13 cellular contexts compared by ENCODE assay signal in the genomic region with DNA sequence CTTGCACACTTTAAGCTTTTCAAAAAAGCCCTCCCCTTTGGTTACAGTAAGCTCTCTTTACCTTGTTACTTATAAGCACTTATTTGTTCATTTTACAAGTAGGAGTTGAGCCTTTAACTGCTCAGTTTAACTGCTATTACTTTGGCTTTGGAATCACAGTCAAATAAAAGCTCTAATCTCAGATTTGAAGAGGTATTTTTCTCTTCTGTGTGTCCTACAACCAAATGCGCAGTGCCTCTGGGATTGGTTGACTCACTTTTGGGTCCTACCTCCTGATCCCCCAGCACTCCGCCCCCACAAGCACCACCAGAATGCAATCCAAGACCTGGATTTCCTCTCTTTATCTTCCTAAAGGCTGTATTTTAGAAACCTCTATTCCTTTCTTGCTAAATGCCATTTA. TPM values are rescaled to one million over a fixed set of nuclear protein-coding genes. Genes with fewer than 3 reads are reported as not detected.
DNase-seq lines count a peak whose midpoint lies in the region; ATAC-seq and TF ChIP-seq lines count a peak whose summit lies in the region.
"Had no signal": no experiment of that assay in that cellular context is flagged by ENCODE, and none has a peak within 500 bp of the region (broad histone marks: within the 10 kb centered on the region; RNA-seq: fewer than 3 reads in every experiment).

No MANE protein-coding gene starts in this region.

- H3K4me1 ChIP-seq in A673 (ENCODE audit: insufficient read depth, low read length, poor library complexity, severe bottlenecking) (peaks cover 59% of the 10 kb centered on the region), GM23338 (ENCODE audit: insufficient read depth) (peaks cover 19% of the 10 kb centered on the region), breast epithelium (peaks cover 6% of the 10 kb centered on the region in 2 donors)

- no peak overlapping the region for H3K4me2 ChIP-seq in GM23338

- TF ChIP-seq CTCF in A673 (conservative IDR thresholded peaks at IDR 0.05; ENCODE audit: low read depth, low read length), result no peak
- no peak for TF ChIP-seq CTCF in GM23338 (conservative IDR thresholded peaks at IDR 0.05; ENCODE audit: low read depth in 2 of 2)
- no peak for TF ChIP-seq CTCF in breast epithelium (IDR thresholded peaks at IDR 0.05)
- TF ChIP-seq CTCF in natural killer cell (IDR thresholded peaks at IDR 0.05), result no peak
- TF ChIP-seq CTCF in RWPE1 (conservative IDR thresholded peaks at IDR 0.05; ENCODE audit: low read depth), result no peak

- H3K27me3 Mint-ChIP-seq in GM23338 (ENCODE audit: insufficient read depth, low read depth, poor library complexity) (peaks cover 4% of the 10 kb centered on the region), natural killer cell (ENCODE audit: low read depth in 2 of 2) (no peaks in the 10 kb centered on the region)

- H2AFZ ChIP-seq in GM23338, result no peak overlapping the region

- H3K27ac Mint-ChIP-seq in GM23338 (no peak overlapping the region), natural killer cell (peak overlapping the region; percentile 65 to 70)
- H3K27ac Mint-ChIP-seq: endodermal cell had no signal

- no peaks in the 10 kb centered on the region for H3K9me3 Mint-ChIP-seq in GM23338
- no peaks in the 10 kb centered on the region for H3K9me3 Mint-ChIP-seq in natural killer cell
- H3K9me3 Mint-ChIP-seq: endodermal cell had no signal

- H3K36me3 ChIP-seq in A673 (ENCODE audit: insufficient read depth, low read length, poor library complexity, severe bottlenecking), result no peaks in the 10 kb centered on the region
- H3K36me3 ChIP-seq in GM23338 (ENCODE audit: insufficient read depth), result no peaks in the 10 kb centered on the region
- no peaks in the 10 kb centered on the region for H3K36me3 ChIP-seq in breast epithelium

- H3K9me3 ChIP-seq in A673 (ENCODE audit: low read depth, low read length, poor library complexity, severe bottlenecking) (no peaks in the 10 kb centered on the region), breast epithelium (no peaks in the 10 kb centered on the region)

- H3K4me3 ChIP-seq in A673 (ENCODE audit: low read depth, low read length, poor library complexity, severe bottlenecking) (no peak overlapping the region), GM23338 (no peak overlapping the region), breast epithelium (peak overlapping the region; percentile 14 to 96 (median 88))

- no TSS peak for BruUV-seq in A673 (replicated peaks; lab: Mats Ljungman, UMichigan)

- no peaks in the 10 kb centered on the region for H4K20me1 ChIP-seq in GM23338 (replicated peaks; ENCODE audit: insufficient read depth)

- CTCF ChIA-PET in A673 (lab: Charles Lee), result interaction anchor here (1.0 kb wide), 1 partner anchor 163 kb away, joined by 3 read pairs; no protein-coding TSS in a partner anchor
- CTCF ChIA-PET in RWPE1 (lab: Yijun Ruan, JAX), result interaction anchor here (0.6 kb wide), 1 partner anchor 208 kb away, joined by 3 read pairs; no protein-coding TSS in a partner anchor

- H3K27ac ChIP-seq in A673 (ENCODE audit: low read depth, low read length, poor library complexity, severe bottlenecking) (no peak overlapping the region), GM23338 (ENCODE audit: low read depth) (no peak overlapping the region), breast epithelium (peak overlapping the region; percentile 69 to 98), RWPE1 (no peak overlapping the region)

- H3K4me3 Mint-ChIP-seq in GM23338, result peak overlapping the region; percentile 49; the same call in 2 of the 3 replicates
- H3K4me3 Mint-ChIP-seq in natural killer cell, result peak overlapping the region; percentile 58
- H3K4me3 Mint-ChIP-seq: endodermal cell had no signal

- no peaks in the 10 kb centered on the region for H3K36me3 Mint-ChIP-seq in GM23338 (ENCODE audit: low read depth)
- H3K36me3 Mint-ChIP-seq in natural killer cell, result no peaks in the 10 kb centered on the region

- intact Hi-C loops in A673 (cut with micrococcal nuclease; ENCODE audit: unreplicated experiment) (no loop called here), breast epithelium (cut with DNase I; ENCODE audit: low total_unique reads) (no loop called here), natural killer cell (cut with micrococcal nuclease) (no loop called here)

- H3K4me1 Mint-ChIP-seq in GM23338, result peaks cover 19% of the 10 kb centered on the region
- peaks cover 51 to 55% of the 10 kb centered on the region in 2 donors for H3K4me1 Mint-ChIP-seq in natural killer cell

- TF ChIP-seq POLR2A in breast epithelium (IDR thresholded peaks at IDR 0.05), result no peak

- H3F3A ChIP-seq in GM23338 (replicated peaks; ENCODE audit: low read depth), result peaks cover 7% of the 10 kb centered on the region; the same call in 1 of the 2 replicates

- POLR2A ChIA-PET in A673 (lab: Charles Lee; ENCODE audit: low non-redundant PET) (no interaction called here), RWPE1 (lab: Yijun Ruan, JAX; ENCODE audit: low non-redundant PET) (no interaction called here)

- H3K9me2 ChIP-seq in GM23338 (ENCODE audit: insufficient read depth), result no peaks in the 10 kb centered on the region

- ATAC-seq in GM23338 (no peak), natural killer cell (no peak), HG03439 (IDR thresholded peaks at IDR 0.05; ENCODE audit: unreplicated experiment) (no peak)
- ATAC-seq: right cardiac atrium had no signal

- H3K27me3 ChIP-seq in A673 (replicated peaks; ENCODE audit: insufficient read depth, low read depth, low read length, poor library complexity), result no peaks in the 10 kb centered on the region
- H3K27me3 ChIP-seq in GM23338 (ENCODE audit: insufficient read depth), result no peaks in the 10 kb centered on the region
- no peaks in the 10 kb centered on the region for H3K27me3 ChIP-seq in breast epithelium

- peak; percentile 49 for DNase-seq in A673 (ENCODE audit: low spot score)
- DNase-seq in GM23338 (ENCODE audit: low spot score), result peak; percentile 56
- DNase-seq in breast epithelium (ENCODE audit: low spot score in 2 of 2), result no peak
- DNase-seq in natural killer cell, result no peak
- no peak for DNase-seq in RWPE1 (ENCODE audit: low spot score)
- DNase-seq in COLO668 (lab: John Stamatoyannopoulos, UW; ENCODE audit: unreplicated experiment), result no peak
- DNase-seq in activated CD8-positive, alpha-beta memory T cell treated with anti-CD3 and anti-CD28 coated beads, Interleukin-2, amount 50 U/mL, for 4 hours, result no peak
- DNase-seq: endodermal cell, GOT3, kidney, NCI-H1417 treated with DMSO at 0.1 percent for 48 hours, right cardiac atrium had no signal

- H3K79me2 ChIP-seq in GM23338 (replicated peaks; ENCODE audit: insufficient read depth), result peaks cover 13% of the 10 kb centered on the region

TF ChIP-seq in GM23338, 12 proteins besides CTCF, POLR2A, EP300 and RAD21 (continues in another document):
- TF ChIP-seq POLR2AphosphoS5 (IDR thresholded peaks at IDR 0.05; ENCODE audit: low read depth), result no peak
- TF ChIP-seq, protein P1, sequence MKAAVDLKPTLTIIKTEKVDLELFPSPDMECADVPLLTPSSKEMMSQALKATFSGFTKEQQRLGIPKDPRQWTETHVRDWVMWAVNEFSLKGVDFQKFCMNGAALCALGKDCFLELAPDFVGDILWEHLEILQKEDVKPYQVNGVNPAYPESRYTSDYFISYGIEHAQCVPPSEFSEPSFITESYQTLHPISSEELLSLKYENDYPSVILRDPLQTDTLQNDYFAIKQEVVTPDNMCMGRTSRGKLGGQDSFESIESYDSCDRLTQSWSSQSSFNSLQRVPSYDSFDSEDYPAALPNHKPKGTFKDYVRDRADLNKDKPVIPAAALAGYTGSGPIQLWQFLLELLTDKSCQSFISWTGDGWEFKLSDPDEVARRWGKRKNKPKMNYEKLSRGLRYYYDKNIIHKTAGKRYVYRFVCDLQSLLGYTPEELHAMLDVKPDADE (IDR thresholded peaks at IDR 0.05), result no peak
- TF ChIP-seq CREB1 (CRISPR knock-in tag; IDR thresholded peaks at IDR 0.05; ENCODE audit: low read depth), result no peak
- no peak for TF ChIP-seq ZNF331 (CRISPR knock-in tag; IDR thresholded peaks at IDR 0.05; ENCODE audit: low read depth)
- TF ChIP-seq JUNB (IDR thresholded peaks at IDR 0.05; ENCODE audit: unreplicated experiment), result no peak
- TF ChIP-seq NANOG (IDR thresholded peaks at IDR 0.05; ENCODE audit: borderline replicate concordance), result no peak
- TF ChIP-seq STAT1 (IDR thresholded peaks at IDR 0.05; ENCODE audit: unreplicated experiment), result no peak

RNA-seq across cellular contexts. Expression of a gene that starts 2.5 kb away (rescaled TPM):
- total RNA-seq in A673 (2021) (30.1 and 33.5 TPM in 2 replicates), breast epithelium (10 to 100 TPM; 62.6 to 94.7 (median 82.4) TPM), natural killer cell (10 to 100 TPM; 37.3 to 66.6 (median 56.8) TPM)
- 9.3 and 14.8 TPM in 2 replicates for total RNA-seq in GM23338 (2014; rRNA removed; shearing (Covaris generic))
- 15.7 and 17.1 TPM in 2 replicates for polyA plus RNA-seq in GM23338 (2016; fragmentation: Nextera tagmentation; extraction: Ambion mirVana)

RNA-seq across cellular contexts. Expression of a gene that starts 43.8 kb away (rescaled TPM):
- total RNA-seq in A673 (2021) (0.15 and 0.32 TPM in 2 replicates), breast epithelium (1 to 10 TPM; 2.3 to 8.2 (median 2.4) TPM), natural killer cell (under 1 TPM; 0.66 to 0.93 (median 0.73) TPM)
- total RNA-seq in GM23338 (2014; rRNA removed; shearing (Covaris generic)), result 3.7 and 4.3 TPM in 2 replicates
- 7.7 and 8.5 TPM in 2 replicates for polyA plus RNA-seq in GM23338 (2016; fragmentation: Nextera tagmentation; extraction: Ambion mirVana)

Comparison
In these comparisons a context has a peak if more than half of its experiments do, and no peak if none do; other contexts are left out.
1. DNase-seq: peak in A673 (single experiment) and GM23338 (single experiment); none in breast epithelium (0 of 2), natural killer cell (single experiment), RWPE1 (single experiment), COLO668 (single experiment) and activated CD8-positive, alpha-beta memory T cell treated with anti-CD3 and anti-CD28 coated beads, Interleukin-2, amount 50 U/mL, for 4 hours (single experiment).
2. H3K27ac ChIP-seq: peak in breast epithelium (2 of 2); none in A673 (single experiment), GM23338 (single experiment) and RWPE1 (single experiment).
3. H3K4me3 ChIP-seq: peak in breast epithelium (3 of 3); none in A673 (single experiment) and GM23338 (single experiment).